In the genomic region with DNA sequence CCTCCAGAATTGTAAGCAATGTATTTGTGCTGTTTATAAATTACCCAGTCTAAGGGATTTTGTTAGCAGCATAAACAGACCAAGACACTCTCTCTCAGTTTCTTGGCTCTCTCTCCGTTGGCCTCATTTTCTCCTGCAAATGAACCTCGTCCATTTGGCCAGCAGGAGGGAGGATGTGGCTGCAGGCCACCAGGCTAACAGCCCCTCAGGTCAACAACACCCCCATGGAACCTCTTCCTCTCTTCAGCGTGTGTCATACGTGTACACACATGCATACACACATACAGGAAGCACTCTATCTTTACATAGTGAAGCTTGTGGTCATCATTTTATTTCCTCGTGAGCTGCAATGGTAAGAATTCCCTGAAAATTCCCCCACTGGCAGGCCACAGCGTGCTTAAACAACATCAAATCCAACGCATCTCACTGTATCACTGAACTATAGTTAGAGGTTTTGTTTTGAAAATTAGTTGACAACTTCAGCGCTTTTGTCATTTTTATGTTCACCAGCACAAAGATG, we compare ENCODE assay signal across 23 cellular contexts.
DNase-seq lines count a peak whose midpoint lies in the region; TF ChIP-seq lines count a peak whose summit lies in the region.
"Had no signal": no experiment of that assay in that cellular context is flagged by ENCODE, and none has a peak within 500 bp of the region (broad histone marks: within the 10 kb centered on the region; RNA-seq: fewer than 3 reads in every experiment).

No MANE protein-coding gene starts in this region.

- H3K36me3 Mint-ChIP-seq in HFFc6 (ENCODE audit: low read depth) (no peaks in the 10 kb centered on the region), endodermal cell (ENCODE audit: low read depth) (no peaks in the 10 kb centered on the region)
- H3K36me3 Mint-ChIP-seq: CD14-positive monocyte; CD8-positive, alpha-beta memory T cell had no signal

- no peaks in the 10 kb centered on the region for H4K20me1 ChIP-seq in osteoblast (ENCODE audit: insufficient read depth, low read length)

- H3K4me2 ChIP-seq in osteoblast (ENCODE audit: insufficient read depth, low read length): no peak overlapping the region
- H3K4me2 ChIP-seq: A549 had no signal

- no peaks in the 10 kb centered on the region for H3K9me3 ChIP-seq in endodermal cell (ENCODE audit: control insufficient read depth, low read length)
- H3K9me3 ChIP-seq in osteoblast (ENCODE audit: low read depth, low read length): no peaks in the 10 kb centered on the region
- H3K9me3 ChIP-seq in adrenal gland (replicated peaks in 1 of 3): no peaks in the 10 kb centered on the region
- H3K9me3 ChIP-seq: A549, MG63, SJCRH30 had no signal

- H3K27me3 ChIP-seq in endodermal cell (ENCODE audit: control insufficient read depth, insufficient read depth, low read length, poor library complexity, severe bottlenecking) (no peaks in the 10 kb centered on the region), osteoblast (ENCODE audit: insufficient read depth, low read length) (no peaks in the 10 kb centered on the region), adrenal gland (peaks cover 5% of the 10 kb centered on the region)
- H3K27me3 ChIP-seq: MG63 had no signal

- H3K27me3 Mint-ChIP-seq in HFFc6 (ENCODE audit: insufficient read depth) (peaks cover 28% of the 10 kb centered on the region), endodermal cell (ENCODE audit: insufficient read depth) (no peaks in the 10 kb centered on the region)

- 77 to 91% methylated on average over 5 to 8 of the region's 8 CpGs for WGBS in endodermal cell (ENCODE audit: insufficient coverage in 1 of 2, insufficient read length in 1 of 2), 2 experiments
- whole genome bisulfite sequencing in adrenal gland, 4 donors: 69 to 77% (median 73%) methylated on average over 8 of the region's 8 CpGs

- H3K9ac ChIP-seq in endodermal cell (ENCODE audit: extremely low read depth, low read length, poor library complexity, severe bottlenecking): no peak overlapping the region

- H3K4me1 Mint-ChIP-seq in HFFc6 (ENCODE audit: low read depth) (no peaks in the 10 kb centered on the region), endodermal cell (peaks cover 2% of the 10 kb centered on the region)
- H3K4me1 Mint-ChIP-seq: B cell; CD8-positive, alpha-beta memory T cell had no signal

- no peak for TF ChIP-seq POLR2A in adrenal gland (IDR thresholded peaks at IDR 0.05)

- no peaks in the 10 kb centered on the region for H3K79me2 ChIP-seq in osteoblast (ENCODE audit: insufficient read depth, low read length)

- H2AFZ ChIP-seq in osteoblast (ENCODE audit: low read length): no peak overlapping the region

- TF ChIP-seq CTCF in AG09309 (IDR thresholded peaks at IDR 0.05; ENCODE audit: control insufficient read depth, insufficient read depth, low read depth, low read length, missing control alignments): peak; percentile 9
- TF ChIP-seq CTCF in HFFc6 (IDR thresholded peaks at IDR 0.05): peak; percentile 26; the same call in 1 of the 2 replicates
- peak; percentile 35 for TF ChIP-seq CTCF in endodermal cell (conservative IDR thresholded peaks at IDR 0.05)
- no peak for TF ChIP-seq CTCF in osteoblast (IDR thresholded peaks at IDR 0.05; ENCODE audit: extremely low read depth, low read depth, low read length)
- TF ChIP-seq CTCF in GM20000 (IDR thresholded peaks at IDR 0.05; ENCODE audit: extremely low read depth, missing control alignments): no peak
- no peak for TF ChIP-seq CTCF in adrenal gland (IDR thresholded peaks at IDR 0.05)

- H3K4me3 Mint-ChIP-seq in HFFc6: no peak overlapping the region
- no peak overlapping the region for H3K4me3 Mint-ChIP-seq in endodermal cell
- H3K4me3 Mint-ChIP-seq: B cell; CD14-positive monocyte; CD8-positive, alpha-beta memory T cell had no signal

- DNase-seq in AG09309 (ENCODE audit: low read depth): no peak
- DNase-seq in HFFc6: no peak
- no peak for DNase-seq in endodermal cell
- DNase-seq in osteoblast (ENCODE audit: insufficient read length, low spot score, missing footprints): peak; percentile 69
- no peak for DNase-seq in stimulated activated CD4-positive, alpha-beta T cell treated with anti-CD3 and anti-CD28 coated beads, Interleukin-2, amount 100 ng/mL, for 48 hours
- no peak for DNase-seq in GM20000 (ENCODE audit: low spot score)
- no peak for DNase-seq in adrenal gland
- DNase-seq: CD8-positive, alpha-beta memory T cell; DMS79 treated with DMSO at 0.1 percent for 48 hours; KG1; MG63; NCI-H1105 treated with DMSO at 0.1 percent for 48 hours; NCI-H146; NCI-H1930; NCI-H446 treated with DMSO at 0.1 percent for 48 hours; NCI-H526; NCI-H82; NK-92 treated with Interleukin-12 subunit alpha and Interleukin-12 subunit beta, amount 100 ng/mL, for 24 hours; PC-3; SJCRH30 had no signal

- H3K27ac ChIP-seq in endodermal cell (ENCODE audit: low read depth, low read length) (no peak overlapping the region), osteoblast (ENCODE audit: low read depth, low read length) (no peak overlapping the region), adrenal gland (no peak overlapping the region)
- H3K27ac ChIP-seq: A549, SJCRH30 had no signal

- no peaks in the 10 kb centered on the region for H3K4me1 ChIP-seq in endodermal cell (ENCODE audit: control insufficient read depth, insufficient read depth, low read length)
- H3K4me1 ChIP-seq in osteoblast (ENCODE audit: insufficient read depth, low read length): no peaks in the 10 kb centered on the region
- H3K4me1 ChIP-seq in adrenal gland (replicated peaks in 1 of 2): no peaks in the 10 kb centered on the region
- H3K4me1 ChIP-seq: A549, SJCRH30 had no signal

- no peak overlapping the region for H3K27ac Mint-ChIP-seq in HFFc6
- no peak overlapping the region for H3K27ac Mint-ChIP-seq in endodermal cell
- H3K27ac Mint-ChIP-seq: B cell; CD14-positive monocyte; CD8-positive, alpha-beta memory T cell had no signal

- H3K9me3 Mint-ChIP-seq in HFFc6 (no peaks in the 10 kb centered on the region), endodermal cell (no peaks in the 10 kb centered on the region)
- H3K9me3 Mint-ChIP-seq: CD8-positive, alpha-beta memory T cell had no signal

- intact Hi-C loops in adrenal gland (cut with DNase I): no loop called here

- H3K36me3 ChIP-seq in endodermal cell (ENCODE audit: control insufficient read depth, insufficient read depth, low read length) (no peaks in the 10 kb centered on the region), osteoblast (ENCODE audit: insufficient read depth, low read length) (no peaks in the 10 kb centered on the region), adrenal gland (replicated peaks in 1 of 2) (no peaks in the 10 kb centered on the region)
- H3K36me3 ChIP-seq: MG63, SJCRH30 had no signal

- H3K4me3 ChIP-seq in AG09309 (ENCODE audit: control insufficient read depth, low read depth, low read length) (no peak overlapping the region), endodermal cell (ENCODE audit: low read length) (no peak overlapping the region), osteoblast (ENCODE audit: insufficient read depth, low read length) (no peak overlapping the region), adrenal gland (no peak overlapping the region)
- H3K4me3 ChIP-seq: A549, MG63, SJCRH30 had no signal

Comparison
In these comparisons a context has a peak if more than half of its experiments do, and no peak if none do; other contexts are left out.
1. CTCF ChIP-seq: peak in AG09309 (single experiment), HFFc6 (single experiment) and endodermal cell (single experiment); none in osteoblast (single experiment), GM20000 (single experiment) and adrenal gland (0 of 6).